ENCODE assay signal across 8 cellular contexts in genomic region chr15:26081758-26082068, GRCh38.
DNase-seq lines count a peak whose midpoint lies in the region; ATAC-seq, FAIRE-seq and TF ChIP-seq lines count a peak whose summit lies in the region.

No MANE protein-coding gene starts in this region.

- peaks cover 39% of the 10 kb centered on the region for H3K4me1 Mint-ChIP-seq in stimulated activated naive CD8-positive, alpha-beta T cell treated with anti-CD3 and anti-CD28 coated beads, Interleukin-15, Interleukin-2, amounts not matched to agents 100 ng/mL and 50 ng/mL, for 24 hours (ENCODE audit: low read depth)
- peaks cover 47% of the 10 kb centered on the region for H3K4me1 Mint-ChIP-seq in brain
- H3K4me1 Mint-ChIP-seq in natural killer cell, result peaks cover 46 to 48% of the 10 kb centered on the region in 2 donors

- H3K9me3 Mint-ChIP-seq in stimulated activated naive CD8-positive, alpha-beta T cell treated with anti-CD3 and anti-CD28 coated beads, Interleukin-15, Interleukin-2, amounts not matched to agents 100 ng/mL and 50 ng/mL, for 24 hours, result peaks cover 6% of the 10 kb centered on the region
- peaks cover 0 to 10% (median 0%) of the 10 kb centered on the region in 5 experiments for H3K9me3 Mint-ChIP-seq in brain
- H3K9me3 Mint-ChIP-seq in natural killer cell, result peaks cover 0 to 3% of the 10 kb centered on the region in 2 donors

- H3K4me3 Mint-ChIP-seq in stimulated activated naive CD8-positive, alpha-beta T cell treated with anti-CD3 and anti-CD28 coated beads, Interleukin-15, Interleukin-2, amounts not matched to agents 100 ng/mL and 50 ng/mL, for 24 hours, result peak overlapping the region; percentile 87
- H3K4me3 Mint-ChIP-seq in brain (peak overlapping the region; percentile 87 to 96 (median 93)), natural killer cell (peak overlapping the region; percentile 92)

- ATAC-seq in stimulated activated naive CD8-positive, alpha-beta T cell treated with anti-CD3 and anti-CD28 coated beads, Interleukin-15, Interleukin-2, amounts not matched to agents 100 U/mL and 50 U/mL, for 24 hours, result no peak
- ATAC-seq in natural killer cell (no peak), GM21737 (IDR thresholded peaks at IDR 0.05; ENCODE audit: unreplicated experiment) (no peak)

- intact Hi-C loops in natural killer cell (cut with micrococcal nuclease), result no loop called here

- H3K27me3 Mint-ChIP-seq in stimulated activated naive CD8-positive, alpha-beta T cell treated with anti-CD3 and anti-CD28 coated beads, Interleukin-15, Interleukin-2, amounts not matched to agents 100 ng/mL and 50 ng/mL, for 24 hours, result peaks cover 4% of the 10 kb centered on the region
- H3K27me3 Mint-ChIP-seq in brain (peaks cover 6% of the 10 kb centered on the region), natural killer cell (ENCODE audit: low read depth in 2 of 2) (peaks cover 0 to 3% of the 10 kb centered on the region in 2 donors)

- no peak for DNase-seq in stimulated activated naive CD8-positive, alpha-beta T cell treated with anti-CD3 and anti-CD28 coated beads, Interleukin-15, Interleukin-2, amounts not matched to agents 100 U/mL and 50 U/mL, for 24 hours
- DNase-seq in natural killer cell (no peak), NCI-H2227 (lab: John Stamatoyannopoulos, UW; ENCODE audit: unreplicated experiment) (no peak), GM19239 (ENCODE audit: insufficient read length, low spot score) (no peak), RPMI8226 (no peak)

- no peak for TF ChIP-seq CTCF in brain (conservative IDR thresholded peaks at IDR 0.05)
- no peak for TF ChIP-seq CTCF in natural killer cell (IDR thresholded peaks at IDR 0.05)

- FAIRE-seq in GM19239 (lab: Jason Lieb, UNC), result no peak

- peaks cover 4% of the 10 kb centered on the region for H3K36me3 Mint-ChIP-seq in stimulated activated naive CD8-positive, alpha-beta T cell treated with anti-CD3 and anti-CD28 coated beads, Interleukin-15, Interleukin-2, amounts not matched to agents 100 ng/mL and 50 ng/mL, for 24 hours (ENCODE audit: low read depth)
- H3K36me3 Mint-ChIP-seq in brain (no peaks in the 10 kb centered on the region), natural killer cell (no peaks in the 10 kb centered on the region)

- peak overlapping the region; percentile 92 for H3K27ac Mint-ChIP-seq in stimulated activated naive CD8-positive, alpha-beta T cell treated with anti-CD3 and anti-CD28 coated beads, Interleukin-15, Interleukin-2, amounts not matched to agents 100 ng/mL and 50 ng/mL, for 24 hours
- peak overlapping the region; percentile 96 to 100 (median 98) for H3K27ac Mint-ChIP-seq in brain
- peak overlapping the region; percentile 95 for H3K27ac Mint-ChIP-seq in natural killer cell
